8 cellular contexts compared by ENCODE assay signal in genomic region chr5:9544502-9545300, GRCh38. TPM values are rescaled to one million over a fixed set of nuclear protein-coding genes. Genes with fewer than 3 reads are reported as not detected.
DNase-seq lines count a peak whose midpoint lies in the region; ATAC-seq and TF ChIP-seq lines count a peak whose summit lies in the region.

No MANE protein-coding gene starts in this region.

- intact Hi-C loops in activated naive CD4-positive, alpha-beta T cell treated with anti-CD3 and anti-CD28 coated beads for 36 hours (cut with micrococcal nuclease), result loop anchor here (1.0 to 10.0 kb wide), 3 partner anchors 183 to 1620 kb away; no protein-coding TSS in a partner anchor

- peaks cover 7% of the 10 kb centered on the region for H3K4me1 Mint-ChIP-seq in activated naive CD4-positive, alpha-beta T cell treated with anti-CD3 and anti-CD28 coated beads for 36 hours (ENCODE audit: low read depth)
- peaks cover 7% of the 10 kb centered on the region for H3K4me1 Mint-ChIP-seq in glutamatergic neuron (ENCODE audit: low read depth, unreplicated experiment)

- H3K14ac ChIP-seq in neuronal stem cell (ENCODE audit: low read length), result peak overlapping the region; percentile 100

- peak; percentile 96 for TF ChIP-seq CTCF in glutamatergic neuron (IDR thresholded peaks at IDR 0.05; ENCODE audit: partially characterized antibody, unreplicated experiment)

- H2BK15ac ChIP-seq in neuronal stem cell (ENCODE audit: low read length), result peak overlapping the region; percentile 56

- peak overlapping the region; percentile 35 for H2BK5ac ChIP-seq in neuronal stem cell (ENCODE audit: low read length)

- peak overlapping the region; percentile 87 for H3K4me2 ChIP-seq in neuronal stem cell (ENCODE audit: insufficient read depth, low read length, poor library complexity, severe bottlenecking)

- peak overlapping the region; percentile 98 for H3K9ac ChIP-seq in neuronal stem cell (ENCODE audit: low read depth, low read length, poor library complexity)

- peak overlapping the region; percentile 54 for H3K4ac ChIP-seq in neuronal stem cell (ENCODE audit: low read length)

- peaks cover 23% of the 10 kb centered on the region for H3K27me3 Mint-ChIP-seq in activated naive CD4-positive, alpha-beta T cell treated with anti-CD3 and anti-CD28 coated beads for 36 hours (ENCODE audit: low read depth)
- H3K27me3 Mint-ChIP-seq in glutamatergic neuron (ENCODE audit: unreplicated experiment), result peaks cover 4% of the 10 kb centered on the region

- peak overlapping the region; percentile 55 for H3K4me3 Mint-ChIP-seq in activated naive CD4-positive, alpha-beta T cell treated with anti-CD3 and anti-CD28 coated beads for 36 hours
- H3K4me3 Mint-ChIP-seq in glutamatergic neuron (ENCODE audit: unreplicated experiment), result peak overlapping the region; percentile 80

- H3K4me1 ChIP-seq in neuronal stem cell (ENCODE audit: control insufficient read depth in 2 of 2, insufficient read depth in 1 of 2, low read depth in 1 of 2, low read length in 2 of 2), result peaks cover 8 to 12% of the 10 kb centered on the region in 2 donors

- no peaks in the 10 kb centered on the region for H3K36me3 Mint-ChIP-seq in activated naive CD4-positive, alpha-beta T cell treated with anti-CD3 and anti-CD28 coated beads for 36 hours (ENCODE audit: low read depth)
- no peaks in the 10 kb centered on the region for H3K36me3 Mint-ChIP-seq in glutamatergic neuron (ENCODE audit: unreplicated experiment)

- H3K18ac ChIP-seq in neuronal stem cell (ENCODE audit: low read length), result peak overlapping the region; percentile 99

- peak; percentile 13 for DNase-seq in SIG-M5 treated with dmso at 0.1 percent for 504 hours (lab: John Stamatoyannopoulos, UW; ENCODE audit: unreplicated experiment)
- DNase-seq in SIG-M5 (lab: John Stamatoyannopoulos, UW), result no peak
- peak; percentile 72 for DNase-seq in NCI-H460 (ENCODE audit: extremely low read depth, low read depth)
- peak; percentile 54 for DNase-seq in activated naive CD4-positive, alpha-beta T cell treated with anti-CD3 and anti-CD28 coated beads for 36 hours
- DNase-seq in glutamatergic neuron, result peak; percentile 91
- peak; percentile 84 for DNase-seq in neuronal stem cell (ENCODE audit: low spot score)
- DNase-seq in ureter (ENCODE audit: low spot score), result peak; percentile 89

- H3K9me3 Mint-ChIP-seq in activated naive CD4-positive, alpha-beta T cell treated with anti-CD3 and anti-CD28 coated beads for 36 hours, result no peaks in the 10 kb centered on the region
- H3K9me3 Mint-ChIP-seq in glutamatergic neuron (ENCODE audit: unreplicated experiment), result peaks cover 3% of the 10 kb centered on the region

- H4K91ac ChIP-seq in neuronal stem cell (ENCODE audit: low read depth, low read length, poor library complexity), result peak overlapping the region; percentile 62

- peak overlapping the region; percentile 91 for H2BK12ac ChIP-seq in neuronal stem cell (ENCODE audit: low read length)

- H3K27me3 ChIP-seq in neuronal stem cell (ENCODE audit: control insufficient read depth in 3 of 3, insufficient read depth in 3 of 3, low read depth in 1 of 3, low read length in 3 of 3), result peaks cover 0 to 25% (median 0%) of the 10 kb centered on the region in 3 experiments

- H3K36me3 ChIP-seq in neuronal stem cell (replicated peaks in 1 of 2; ENCODE audit: control insufficient read depth in 2 of 2, insufficient read depth in 2 of 2, low read length in 2 of 2), result peaks cover 0 to 4% of the 10 kb centered on the region in 2 donors

- peak overlapping the region; percentile 95 for H3K23ac ChIP-seq in neuronal stem cell (ENCODE audit: low read depth, low read length, poor library complexity)

- CTCF ChIA-PET in activated naive CD4-positive, alpha-beta T cell treated with anti-CD3 and anti-CD28 coated beads for 36 hours (lab: Charles Lee), result interaction anchor here (0.6 to 1.1 kb wide), 5 partner anchors 19 to 1793 kb away, joined by 3 read pairs; no protein-coding TSS in a partner anchor

- peak; percentile 73 for ATAC-seq in HG02678 (IDR thresholded peaks at IDR 0.05; ENCODE audit: unreplicated experiment)

- H3K4me3 ChIP-seq in neuronal stem cell (ENCODE audit: low read length in 2 of 2), result peak overlapping the region; percentile 55 to 99

- peak overlapping the region; percentile 95 for H2AK5ac ChIP-seq in neuronal stem cell (ENCODE audit: low read depth, low read length)

- H3K79me1 ChIP-seq in neuronal stem cell (ENCODE audit: low read depth, low read length), result peaks cover 8% of the 10 kb centered on the region

- peak overlapping the region; percentile 27 for H4K8ac ChIP-seq in neuronal stem cell (ENCODE audit: low read depth, low read length)

- peak overlapping the region; percentile 91 for H2AFZ ChIP-seq in neuronal stem cell (ENCODE audit: low read length)

- no peak overlapping the region for H3K27ac Mint-ChIP-seq in activated naive CD4-positive, alpha-beta T cell treated with anti-CD3 and anti-CD28 coated beads for 36 hours
- H3K27ac Mint-ChIP-seq in glutamatergic neuron (ENCODE audit: unreplicated experiment), result peak overlapping the region; percentile 23

- no peaks in the 10 kb centered on the region for H3K9me3 ChIP-seq in neuronal stem cell (replicated peaks in 1 of 2; ENCODE audit: control insufficient read depth in 2 of 2, insufficient read depth in 1 of 2, low read depth in 1 of 2, low read length in 2 of 2)

- peak overlapping the region; percentile 45 for H3K27ac ChIP-seq in neuronal stem cell (replicated peaks; ENCODE audit: low read length)

- WGBS in neuronal stem cell (ENCODE audit: extremely low coverage in 2 of 2, insufficient read length in 2 of 2, insufficient replicate concordance in 1 of 2), 2 donors, result no CpG with 5 or more reads among the region's 65 CpGs

- peak overlapping the region; percentile 83 for H2BK120ac ChIP-seq in neuronal stem cell (ENCODE audit: low read depth, low read length)

RNA-seq across cellular contexts. Expression of gene SEMA5A, which starts 1.2 kb away (rescaled TPM):
- 4.7 and 5.3 TPM in 2 replicates for total RNA-seq in NCI-H460 (2014; rRNA removed; shearing (Covaris generic))
- polyA plus RNA-seq in NCI-H460 (2014; cell fraction: nucleus; rRNA removed), result 1.5 and 1.6 TPM in 2 replicates
- total RNA-seq in activated naive CD4-positive, alpha-beta T cell treated with anti-CD3 and anti-CD28 coated beads for 36 hours, result not detected
- total RNA-seq in glutamatergic neuron (ENCODE audit: unreplicated experiment) (0.51 TPM), ureter (57.0 TPM)
- polyA plus RNA-seq in neuronal stem cell (2013, experiment 1 of 2), result 24.5 TPM
- polyA plus RNA-seq in neuronal stem cell (2013, experiment 2 of 2), result 26.5 TPM
